ENCODE assay signal across 18 cellular contexts in genomic region chr16:5000573-5001001, GRCh38. TPM values are rescaled to one million over a fixed set of nuclear protein-coding genes. Genes with fewer than 3 reads are reported as not detected.
DNase-seq lines count a peak whose midpoint lies in the region; ATAC-seq and TF ChIP-seq lines count a peak whose summit lies in the region.
"Had no signal": no experiment of that assay in that cellular context is flagged by ENCODE, and none has a peak within 500 bp of the region (broad histone marks: within the 10 kb centered on the region; RNA-seq: fewer than 3 reads in every experiment).

No MANE protein-coding gene starts in this region.

- DNase-seq in dorsolateral prefrontal cortex (peak in 1 of 10 donors; percentile 63), neural crest cell (ENCODE audit: low read depth, low spot score) (no peak), upper lobe of left lung (no peak), cerebellum (ENCODE audit: low spot score) (no peak), NCI-H1417 (lab: John Stamatoyannopoulos, UW) (no peak)
- DNase-seq in stimulated activated CD4-positive, alpha-beta T cell treated with anti-CD3 and anti-CD28 coated beads, Interleukin-2, amount 100 ng/mL, for 24 hours: no peak
- DNase-seq: BE2C; Caco-2; CD8-positive, alpha-beta memory T cell; DMS53; GF-D8; HFFc6 had no signal

- ATAC-seq in upper lobe of left lung (ENCODE audit: low FRiP score in 2 of 2): peak; percentile 18 to 30
- ATAC-seq in GM19463 (IDR thresholded peaks at IDR 0.05; ENCODE audit: unreplicated experiment): no peak
- ATAC-seq: A549, GM23338 had no signal

- H3K4me1 ChIP-seq in upper lobe of left lung: no peaks in the 10 kb centered on the region
- H3K4me1 ChIP-seq: A549, BE2C, Caco-2, HAP-1 had no signal

- TF ChIP-seq EP300 in upper lobe of left lung (IDR thresholded peaks at IDR 0.05): no peak

- H3K27me3 Mint-ChIP-seq in neural crest cell (ENCODE audit: low read depth): peaks cover 3% of the 10 kb centered on the region

- intact Hi-C loops in dorsolateral prefrontal cortex (cut with DNase I): no loop called here

- no peaks in the 10 kb centered on the region for H3K36me3 Mint-ChIP-seq in neural crest cell (ENCODE audit: low read depth)
- H3K36me3 Mint-ChIP-seq: CD8-positive, alpha-beta memory T cell had no signal

- H3K9me3 Mint-ChIP-seq in neural crest cell: no peaks in the 10 kb centered on the region
- H3K9me3 Mint-ChIP-seq: CD8-positive, alpha-beta memory T cell; GM23338; HFFc6 had no signal

- no peak for TF ChIP-seq POLR2A in upper lobe of left lung (IDR thresholded peaks at IDR 0.05)

- H3K27ac Mint-ChIP-seq in neural crest cell (ENCODE audit: unreplicated experiment): peak overlapping the region; percentile 19
- H3K27ac Mint-ChIP-seq: CD8-positive, alpha-beta memory T cell; GM23338; HFFc6 had no signal

- peak overlapping the region; percentile 85 for H3K27ac ChIP-seq in angular gyrus (ENCODE audit: low read depth, low read length)
- H3K27ac ChIP-seq in dorsolateral prefrontal cortex: peak overlapping the region in 55 of 59 donors; percentile 28 to 90 (median 70)
- no peak overlapping the region for H3K27ac ChIP-seq in upper lobe of left lung
- H3K27ac ChIP-seq: A549 had no signal

- no peaks in the 10 kb centered on the region for H3K9me3 ChIP-seq in upper lobe of left lung
- H3K9me3 ChIP-seq: A549, BE2C, Caco-2, HAP-1 had no signal

- no peak overlapping the region for H3K4me3 Mint-ChIP-seq in neural crest cell
- H3K4me3 Mint-ChIP-seq: CD8-positive, alpha-beta memory T cell; GM23338; HFFc6 had no signal

- WGBS in upper lobe of left lung, 2 donors: 82 to 86% methylated on average over 17 to 19 of the region's 19 CpGs

- no peak for TF ChIP-seq CTCF in dorsolateral prefrontal cortex (IDR thresholded peaks at IDR 0.05 in 54 of 56, conservative IDR thresholded peaks at IDR 0.05 in 2 of 56; ENCODE audit: low read depth in 1 of 56, partially characterized antibody in 56 of 56)
- TF ChIP-seq CTCF in neural crest cell (conservative IDR thresholded peaks at IDR 0.05): no peak
- no peak for TF ChIP-seq CTCF in upper lobe of left lung (IDR thresholded peaks at IDR 0.05)

- no peaks in the 10 kb centered on the region for H3K27me3 ChIP-seq in dorsolateral prefrontal cortex
- H3K27me3 ChIP-seq in upper lobe of left lung: no peaks in the 10 kb centered on the region

- H3K4me3 ChIP-seq in dorsolateral prefrontal cortex (no peak overlapping the region), upper lobe of left lung (no peak overlapping the region)
- H3K4me3 ChIP-seq: A549, GM23338, HAP-1 had no signal

- H3K4me1 Mint-ChIP-seq in neural crest cell: no peaks in the 10 kb centered on the region
- H3K4me1 Mint-ChIP-seq: CD8-positive, alpha-beta memory T cell; GM23338 had no signal

- H3K36me3 ChIP-seq in upper lobe of left lung: no peaks in the 10 kb centered on the region
- H3K36me3 ChIP-seq: BE2C, HAP-1 had no signal

RNA-seq across cellular contexts. Expression of gene NAGPA, which starts 33.1 kb away (rescaled TPM):
- total RNA-seq in dorsolateral prefrontal cortex (10 to 100 TPM; 29.1 to 81.0 (median 49.0) TPM), neural crest cell (11.0 and 15.3 TPM in 2 replicates), upper lobe of left lung (10 to 100 TPM; 18.1 to 82.8 (median 25.8) TPM), cerebellum (5.4 TPM)

RNA-seq across cellular contexts. Expression of gene SEC14L5, which starts 42.5 kb away (rescaled TPM):
- 100 to 1,000 TPM in 6 of 120 experiments, 10 to 100 TPM in 114; 34.5 to 145 (median 61.7) TPM for total RNA-seq in dorsolateral prefrontal cortex
- total RNA-seq in neural crest cell: 0.68 and 0.98 TPM in 2 replicates
- total RNA-seq in upper lobe of left lung: 1 to 10 TPM in 1 of 6 donors, under 1 TPM in 4, not detected in 1; 0.20 to 1.7 (median 0.49) TPM
- 0.82 TPM for total RNA-seq in cerebellum
- total RNA-seq: CD8-positive, alpha-beta memory T cell; HFFc6; HT1080 had no signal

Comparison
In these comparisons a context has a peak if more than half of its experiments do, and no peak if none do; other contexts are left out.
1. H3K27ac ChIP-seq: peak in angular gyrus (single experiment) and dorsolateral prefrontal cortex (55 of 59); none in upper lobe of left lung (0 of 4).
2. RNA of gene SEC14L5, which starts 42.5 kb away (total RNA-seq): 34.5 to 145 TPM in dorsolateral prefrontal cortex; 0.82 TPM in cerebellum (single experiment), 0.68 to 0.98 TPM in neural crest cell and 0.20 to 1.7 TPM in upper lobe of left lung; every median in the first group is over 10 times any median in the second.